ENCODE assay signal across 16 cellular contexts in genomic region chr2:1811971-1812350, GRCh38.
"Had no signal": no experiment of that assay in that cellular context is flagged by ENCODE, and none has a peak within 500 bp of the region (broad histone marks: within the 10 kb centered on the region; RNA-seq: fewer than 3 reads in every experiment).

No MANE protein-coding gene starts in this region.

- H3K36me3 Mint-ChIP-seq: naive thymus-derived CD4-positive, alpha-beta T cell; type B pancreatic cell had no signal

- DNase-seq: cerebellar nuclear complex; colonic mucosa; dermis blood vessel endothelial cell; erythroblast; foreskin keratinocyte; head of caudate nucleus; hippocampal formation; kidney glomerular epithelial cell; naive thymus-derived CD4-positive, alpha-beta T cell; nucleus accumbens; small intestine; stimulated activated CD4-positive, alpha-beta T cell treated with anti-CD3 and anti-CD28 coated beads, Interleukin-2, amount 100 ng/mL, for 48 hours; stimulated activated naive CD4-positive, alpha-beta T cell treated with Interleukin-2 at 50 U/mL for 16 hours had no signal

- H3K4me1 Mint-ChIP-seq: naive thymus-derived CD4-positive, alpha-beta T cell had no signal

- H3K9me3 ChIP-seq: colonic mucosa had no signal

- H3K27ac Mint-ChIP-seq: type B pancreatic cell had no signal

- FAIRE-seq: endothelial cell of umbilical vein, small intestine, urothelium cell line had no signal

- H3K27ac ChIP-seq: colonic mucosa, foreskin keratinocyte had no signal

- ATAC-seq: foreskin keratinocyte; naive thymus-derived CD4-positive, alpha-beta T cell had no signal

- H3K36me3 ChIP-seq: colonic mucosa had no signal

- H3K9me3 Mint-ChIP-seq: naive thymus-derived CD4-positive, alpha-beta T cell; type B pancreatic cell had no signal

- H3K27me3 ChIP-seq: colonic mucosa, foreskin keratinocyte had no signal

- H3K4me3 Mint-ChIP-seq: type B pancreatic cell had no signal

- H3K4me1 ChIP-seq: colonic mucosa, foreskin keratinocyte had no signal

- H3K4me3 ChIP-seq: colonic mucosa had no signal
